ENCODE assay signal across 9 cellular contexts in the genomic region with DNA sequence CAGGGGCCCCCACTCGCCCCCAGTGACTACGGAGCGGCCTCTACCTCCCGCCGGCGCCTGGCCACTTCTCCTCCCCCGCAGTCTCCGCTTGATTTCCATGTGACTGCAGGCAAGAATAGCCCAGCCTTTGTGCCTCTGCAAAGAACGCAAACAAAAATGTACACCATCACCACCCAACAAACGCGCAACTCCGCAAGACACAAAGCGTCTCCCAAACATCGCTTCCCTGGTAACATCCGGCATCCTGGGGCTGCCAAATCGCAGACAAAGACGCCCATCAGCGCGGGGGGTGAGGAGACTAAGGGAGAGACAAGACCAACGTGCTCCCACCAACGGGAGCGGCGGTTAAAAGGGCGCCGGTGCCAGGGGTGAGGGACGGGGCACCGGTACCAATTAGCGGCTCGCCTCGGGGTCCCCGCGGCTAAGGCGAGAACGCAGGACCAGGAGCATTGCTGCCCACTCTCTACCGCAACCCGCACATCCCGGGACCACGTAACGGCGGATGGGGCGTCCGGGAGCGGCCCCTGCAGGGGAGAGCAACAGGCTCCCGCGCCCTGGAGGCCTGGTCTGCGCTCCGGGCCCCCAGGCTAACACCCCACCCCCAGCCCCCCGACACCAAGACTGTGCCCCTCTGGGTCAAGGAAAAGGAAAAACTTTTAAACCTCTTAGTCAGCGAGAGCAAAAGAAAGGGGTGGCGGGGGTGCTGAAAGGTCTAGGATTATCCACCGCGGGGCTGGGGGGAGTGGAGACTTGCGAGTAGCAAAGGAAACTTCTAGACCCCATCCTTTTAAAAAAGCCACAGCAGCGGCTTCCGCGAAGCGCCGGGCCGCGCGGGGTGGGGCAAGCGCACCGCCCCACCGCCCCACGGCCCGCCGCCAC. TPM values are rescaled to one million over a fixed set of nuclear protein-coding genes. Genes with fewer than 3 reads are reported as not detected.
DNase-seq lines count a peak whose midpoint lies in the region; ATAC-seq lines count a peak whose summit lies in the region.
"Had no signal": no experiment of that assay in that cellular context is flagged by ENCODE, and none has a peak within 500 bp of the region (broad histone marks: within the 10 kb centered on the region; RNA-seq: fewer than 3 reads in every experiment).

No MANE protein-coding gene starts in this region.

- no peak overlapping the region for H3K27ac Mint-ChIP-seq in activated CD4-positive, alpha-beta memory T cell treated with anti-CD3 and anti-CD28 coated beads for 36 hours
- H3K27ac Mint-ChIP-seq: memory B cell had no signal

- ATAC-seq in HG02763 (IDR thresholded peaks at IDR 0.05; ENCODE audit: unreplicated experiment): no peak

- H3K9me3 Mint-ChIP-seq in activated CD4-positive, alpha-beta memory T cell treated with anti-CD3 and anti-CD28 coated beads for 36 hours: no peaks in the 10 kb centered on the region

- H3K27ac ChIP-seq in cingulate gyrus (ENCODE audit: low read depth, low read length): peak overlapping the region; percentile 94

- CTCF ChIA-PET in activated CD4-positive, alpha-beta memory T cell treated with anti-CD3 and anti-CD28 coated beads for 36 hours (lab: Charles Lee): no interaction called here

- H3K4me3 Mint-ChIP-seq in activated CD4-positive, alpha-beta memory T cell treated with anti-CD3 and anti-CD28 coated beads for 36 hours: no peak overlapping the region
- H3K4me3 Mint-ChIP-seq: memory B cell had no signal

- H3K4me1 Mint-ChIP-seq in activated CD4-positive, alpha-beta memory T cell treated with anti-CD3 and anti-CD28 coated beads for 36 hours (ENCODE audit: low read depth): no peaks in the 10 kb centered on the region
- H3K4me1 Mint-ChIP-seq: memory B cell had no signal

- H3K36me3 Mint-ChIP-seq in activated CD4-positive, alpha-beta memory T cell treated with anti-CD3 and anti-CD28 coated beads for 36 hours: no peaks in the 10 kb centered on the region
- H3K36me3 Mint-ChIP-seq: memory B cell had no signal

- peaks cover 9% of the 10 kb centered on the region for H3K27me3 Mint-ChIP-seq in activated CD4-positive, alpha-beta memory T cell treated with anti-CD3 and anti-CD28 coated beads for 36 hours

- intact Hi-C loops in activated CD4-positive, alpha-beta memory T cell treated with anti-CD3 and anti-CD28 coated beads for 36 hours (cut with micrococcal nuclease): no loop called here

- DNase-seq in DMS 273 treated with DMSO at 0.1 percent for 48 hours (lab: John Stamatoyannopoulos, UW) (peak; percentile 6), NCI-H345 (lab: John Stamatoyannopoulos, UW) (peak; percentile 76), kidney tubule cell (ENCODE audit: low spot score) (peak; percentile 59), stromal cell of bone marrow (ENCODE audit: low read depth) (peak; percentile 28), activated gamma-delta T cell (lab: John Stamatoyannopoulos, UW) (no peak)
- no peak for DNase-seq in activated CD4-positive, alpha-beta memory T cell treated with anti-CD3 and anti-CD28 coated beads for 36 hours

- POLR2A ChIA-PET in activated CD4-positive, alpha-beta memory T cell treated with anti-CD3 and anti-CD28 coated beads for 36 hours (lab: Charles Lee): no interaction called here

RNA-seq across cellular contexts. Expression of gene MPDZ, which starts 0.9 kb away (rescaled TPM):
- total RNA-seq in activated CD4-positive, alpha-beta memory T cell treated with anti-CD3 and anti-CD28 coated beads for 36 hours: not detected

Comparison
In these comparisons a context has a peak if more than half of its experiments do, and no peak if none do; other contexts are left out.
1. DNase-seq: peak in DMS 273 treated with DMSO at 0.1 percent for 48 hours (single experiment), NCI-H345 (single experiment), kidney tubule cell (single experiment) and stromal cell of bone marrow (single experiment); none in activated CD4-positive, alpha-beta memory T cell treated with anti-CD3 and anti-CD28 coated beads for 36 hours (single experiment) and activated gamma-delta T cell (single experiment).